ENCODE assay signal across 34 cellular contexts in genomic region chr4:95162867-95163266, GRCh38.
"Had no signal": no experiment of that assay in that cellular context is flagged by ENCODE, and none has a peak within 500 bp of the region (broad histone marks: within the 10 kb centered on the region; RNA-seq: fewer than 3 reads in every experiment).

No MANE protein-coding gene starts in this region.

- H3K4me3 ChIP-seq: MG63 had no signal

- H3K9ac ChIP-seq: KMS-11 had no signal

- H3K27me3 ChIP-seq: MG63 had no signal

- H3K9me3 ChIP-seq: MG63 had no signal

- H3K27ac ChIP-seq: KMS-11 had no signal

- H3K36me3 ChIP-seq: MG63 had no signal

- DNase-seq: Karpas-422, Kasumi-1, KG1, MG63, MM.1S, MV-4-11, NCI-H1048, NCI-H1092, NCI-H1092 treated with DMSO at 0.1 percent for 48 hours, NCI-H1105, NCI-H1105 treated with DMSO at 0.1 percent for 48 hours, NCI-H1417, NCI-H1417 treated with DMSO at 0.1 percent for 48 hours, NCI-H1436, NCI-H1436 treated with DMSO at 0.1 percent for 48 hours, NCI-H146, NCI-H1694, NCI-H1694 treated with DMSO at 0.1 percent for 48 hours, NCI-H187, NCI-H187 treated with DMSO at 0.1 percent for 48 hours, NCI-H1930, NCI-H2029, NCI-H2029 treated with DMSO at 0.1 percent for 48 hours, NCI-H2081, NCI-H2081 treated with DMSO at 0.1 percent for 48 hours, NCI-H2107, NCI-H2171, NCI-H2171 treated with DMSO at 0.1 percent for 48 hours, NCI-H2227 treated with DMSO at 0.1 percent for 48 hours, NCI-H226, NCI-H345, NCI-H446, NCI-H446 treated with DMSO at 0.1 percent for 48 hours had no signal

- H3K4me2 ChIP-seq: KMS-11 had no signal
